ENCODE assay signal across 14 cellular contexts in genomic region chr4:155617312-155617711, GRCh38.
"Had no signal": no experiment of that assay in that cellular context is flagged by ENCODE, and none has a peak within 500 bp of the region (broad histone marks: within the 10 kb centered on the region; RNA-seq: fewer than 3 reads in every experiment).

No MANE protein-coding gene starts in this region.

- DNase-seq: activated B cell treated with CpG ODN at 0.5 μM for 24 hours; activated CD4-positive, alpha-beta T cell treated with anti-CD3 and anti-CD28 coated beads for 48 hours; activated CD8-positive, alpha-beta memory T cell treated with anti-CD3 and anti-CD28 coated beads, Interleukin-2, amount 50 U/mL, for 48 hours; activated gamma-delta T cell treated with Interleukin-2 at 50 U/mL for 16 hours; amygdala; effector CD4-positive, alpha-beta T cell; hippocampal formation; mesendoderm; nephron progenitor cell; right lobe of liver; spleen; T-helper 2 cell had no signal

- FAIRE-seq: keratinocyte had no signal

- ATAC-seq: right lobe of liver had no signal

- H3K9me3 ChIP-seq: right lobe of liver, spleen, suprapubic skin had no signal

- H3K27me3 ChIP-seq: right lobe of liver, spleen, suprapubic skin had no signal

- H3K36me3 ChIP-seq: right lobe of liver, spleen, suprapubic skin had no signal

- H3K27ac ChIP-seq: right lobe of liver, spleen, suprapubic skin had no signal

- H3K4me1 ChIP-seq: right lobe of liver, suprapubic skin had no signal

- H3K4me3 ChIP-seq: right lobe of liver, spleen, suprapubic skin had no signal
